ENCODE assay signal across 31 cellular contexts in the genomic region with DNA sequence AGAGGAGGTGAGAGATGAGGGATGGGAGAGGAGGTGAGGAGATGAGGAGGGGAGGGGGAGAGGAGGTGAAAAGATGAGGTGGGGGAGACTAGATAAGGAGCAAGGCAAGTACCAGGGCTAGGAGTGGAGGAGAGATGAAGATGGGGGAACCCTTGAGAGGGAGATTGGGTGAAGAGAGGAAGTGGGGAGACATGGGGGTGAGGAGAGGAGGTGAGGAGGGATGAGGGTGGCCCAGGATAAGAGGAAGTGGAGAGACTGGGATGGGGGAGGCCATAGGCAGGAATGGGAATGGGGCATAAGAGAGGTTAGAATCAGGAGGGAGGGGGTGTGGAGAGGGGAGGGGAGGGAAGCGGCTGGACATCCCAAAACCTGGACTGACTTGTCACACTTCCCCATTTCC. TPM values are rescaled to one million over a fixed set of nuclear protein-coding genes. Genes with fewer than 3 reads are reported as not detected.
A peak's percentile ranks its signal among the peaks of the same experiment; 100 is the strongest.
DNase-seq lines count a peak whose midpoint lies in the region; ATAC-seq, FAIRE-seq and TF ChIP-seq lines count a peak whose summit lies in the region.
"Had no signal": no experiment of that assay in that cellular context is flagged by ENCODE, and none has a peak within 500 bp of the region (broad histone marks: within the 10 kb centered on the region; RNA-seq: fewer than 3 reads in every experiment).

No MANE protein-coding gene starts in this region.

- H3K4me3 ChIP-seq in A549 (no peak overlapping the region), Caco-2 (ENCODE audit: low read depth, low read length) (no peak overlapping the region), OCI-LY3 (ENCODE audit: low read length) (peak overlapping the region; percentile 54), mesenchymal stem cell (ENCODE audit: insufficient read depth in 1 of 2, low read depth in 1 of 2, low read length in 2 of 2) (no peak overlapping the region)
- H3K4me3 ChIP-seq: GM23338, SJSA1, skin epidermis, upper lobe of left lung had no signal

- peak overlapping the region; percentile 76 for H3K4me2 ChIP-seq in A549
- peak overlapping the region; percentile 69 for H3K4me2 ChIP-seq in OCI-LY3 (ENCODE audit: low read length)
- H3K4me2 ChIP-seq in mesenchymal stem cell (ENCODE audit: low read length, poor library complexity, severe bottlenecking): peak overlapping the region; percentile 31
- H3K4me2 ChIP-seq: GM23338 had no signal

- H2BK5ac ChIP-seq in mesenchymal stem cell (ENCODE audit: low read depth, low read length, poor library complexity, severe bottlenecking): no peak overlapping the region

- TF ChIP-seq CTCF in A549 (IDR thresholded peaks at IDR 0.05): no peak
- TF ChIP-seq CTCF in Caco-2 (IDR thresholded peaks at IDR 0.05; ENCODE audit: insufficient read depth in 1 of 2, low read depth in 1 of 2, low read length in 1 of 2, severe bottlenecking in 1 of 2, unreplicated experiment in 1 of 2): no peak
- no peak for TF ChIP-seq CTCF in OCI-LY3 (IDR thresholded peaks at IDR 0.05; ENCODE audit: low read depth, low read length)
- no peak for TF ChIP-seq CTCF in HFFc6 (IDR thresholded peaks at IDR 0.05)

- no peaks in the 10 kb centered on the region for H4K20me1 ChIP-seq in OCI-LY3 (ENCODE audit: insufficient read depth, low read length)

- no peaks in the 10 kb centered on the region for H3K27me3 ChIP-seq in Caco-2 (replicated peaks; ENCODE audit: control insufficient read depth, insufficient read depth, low read length)
- no peaks in the 10 kb centered on the region for H3K27me3 ChIP-seq in OCI-LY3 (ENCODE audit: low read depth, low read length)
- H3K27me3 ChIP-seq in mesenchymal stem cell (ENCODE audit: control insufficient read depth in 1 of 2, insufficient read depth in 1 of 2, low read length in 2 of 2): peaks cover 0 to 49% of the 10 kb centered on the region in 2 experiments

- peaks cover 7% of the 10 kb centered on the region for H3K4me1 Mint-ChIP-seq in Caco-2 (ENCODE audit: low read depth, unreplicated experiment)
- peaks cover 16% of the 10 kb centered on the region for H3K4me1 Mint-ChIP-seq in HFFc6 (ENCODE audit: low read depth)
- H3K4me1 Mint-ChIP-seq: GM23338 had no signal

- intact Hi-C loops in Caco-2 (cut with micrococcal nuclease; ENCODE audit: unreplicated experiment): loop anchor here (1.0 to 2.0 kb wide), 3 partner anchors 45 to 102 kb away; a partner anchor contains a TSS

- H4K8ac ChIP-seq in mesenchymal stem cell (ENCODE audit: low read length): no peak overlapping the region

- H3K79me2 ChIP-seq in OCI-LY3 (ENCODE audit: low read length): no peaks in the 10 kb centered on the region

- no peak overlapping the region for H2BK15ac ChIP-seq in mesenchymal stem cell (ENCODE audit: low read depth, poor library complexity, severe bottlenecking)

- H3K36me3 ChIP-seq in Caco-2 (ENCODE audit: control insufficient read depth, insufficient read depth, low read length): no peaks in the 10 kb centered on the region
- H3K36me3 ChIP-seq in OCI-LY3 (replicated peaks; ENCODE audit: low read depth, low read length): no peaks in the 10 kb centered on the region
- peaks cover 0 to 10% of the 10 kb centered on the region in 2 experiments for H3K36me3 ChIP-seq in mesenchymal stem cell (ENCODE audit: control insufficient read depth in 1 of 2, insufficient read depth in 2 of 2, low read depth in 1 of 2, low read length in 2 of 2)
- H3K36me3 ChIP-seq: SJSA1, upper lobe of left lung had no signal

- H3K18ac ChIP-seq in mesenchymal stem cell (ENCODE audit: low read depth in 1 of 2, low read length in 2 of 2): no peak overlapping the region

- peaks cover 19% of the 10 kb centered on the region for H3K9me3 Mint-ChIP-seq in Caco-2 (ENCODE audit: unreplicated experiment)
- no peaks in the 10 kb centered on the region; the same call in 1 of the 2 replicates for H3K9me3 Mint-ChIP-seq in HFFc6
- H3K9me3 Mint-ChIP-seq: activated naive CD4-positive, alpha-beta T cell treated with anti-CD3 and anti-CD28 coated beads, Interleukin-2, amount 10 ng/mL, durations not matched to agents 7 days and 5 days; natural killer cell; T-helper 1 cell treated with Interleukin-12 subunit alpha and Interleukin-12 subunit beta and Interleukin-4 antibody, amounts not matched to agents 30 μg/mL and 1 μg/mL, for 36 hours had no signal

- H3K27ac ChIP-seq in A549 (peak overlapping the region; percentile 30 to 73; a peak in 4 of 6 replicates), OCI-LY3 (ENCODE audit: low read length) (peak overlapping the region; percentile 88), mesenchymal stem cell (ENCODE audit: low read length, poor library complexity, severe bottlenecking) (peak overlapping the region; percentile 77)
- H3K27ac ChIP-seq: epithelial cell of prostate, SJSA1, skin epidermis, upper lobe of left lung had no signal

- H3K4me1 ChIP-seq in A549: peaks cover 16% of the 10 kb centered on the region
- H3K4me1 ChIP-seq in Caco-2: peaks cover 21% of the 10 kb centered on the region
- peaks cover 25% of the 10 kb centered on the region for H3K4me1 ChIP-seq in OCI-LY3 (ENCODE audit: low read length)
- peaks cover 12% of the 10 kb centered on the region for H3K4me1 ChIP-seq in mesenchymal stem cell (ENCODE audit: control insufficient read depth, insufficient read depth, low read depth, low read length)
- H3K4me1 ChIP-seq: SJSA1, upper lobe of left lung had no signal

- peak overlapping the region; percentile 72 for H3K9ac ChIP-seq in OCI-LY3 (ENCODE audit: low read length)
- peak overlapping the region; percentile 55 for H3K9ac ChIP-seq in mesenchymal stem cell (ENCODE audit: low read length)

- H2BK12ac ChIP-seq in mesenchymal stem cell (ENCODE audit: low read length in 2 of 2): no peak overlapping the region

- no peak for TF ChIP-seq RAD21 in A549 (conservative IDR thresholded peaks at IDR 0.05 in 1 of 2, IDR thresholded peaks at IDR 0.05 in 1 of 2)

- no peak for TF ChIP-seq EP300 in A549 (IDR thresholded peaks at IDR 0.05)

- H3K4me3 Mint-ChIP-seq in Caco-2 (ENCODE audit: unreplicated experiment) (peak overlapping the region; percentile 28), HFFc6 (no peak overlapping the region; the same call in 1 of the 2 replicates)
- H3K4me3 Mint-ChIP-seq: activated naive CD4-positive, alpha-beta T cell treated with anti-CD3 and anti-CD28 coated beads, Interleukin-2, amount 10 ng/mL, durations not matched to agents 7 days and 5 days; GM23338; mesothelial cell of epicardium; natural killer cell; T-helper 1 cell treated with Interleukin-12 subunit alpha and Interleukin-12 subunit beta and Interleukin-4 antibody, amounts not matched to agents 30 μg/mL and 1 μg/mL, for 36 hours had no signal

- H3K9me3 ChIP-seq in A549: no peaks in the 10 kb centered on the region
- no peaks in the 10 kb centered on the region for H3K9me3 ChIP-seq in Caco-2
- no peaks in the 10 kb centered on the region for H3K9me3 ChIP-seq in OCI-LY3 (ENCODE audit: insufficient read depth, low read length)
- H3K9me3 ChIP-seq in mesenchymal stem cell (ENCODE audit: control insufficient read depth, low read length): no peaks in the 10 kb centered on the region
- H3K9me3 ChIP-seq: SJSA1, upper lobe of left lung had no signal

- H3K27me3 Mint-ChIP-seq in Caco-2 (ENCODE audit: insufficient read depth, unreplicated experiment) (no peaks in the 10 kb centered on the region), HFFc6 (ENCODE audit: insufficient read depth) (peaks cover 19% of the 10 kb centered on the region)

- H3K23ac ChIP-seq in mesenchymal stem cell (ENCODE audit: low read length in 2 of 2): no peak overlapping the region

- BruUV-seq in Caco-2 (replicated peaks; lab: Mats Ljungman, UMichigan): no TSS peak

- no peak for TF ChIP-seq POLR2A in A549 (IDR thresholded peaks at IDR 0.05; ENCODE audit: low read length)

- H2BK120ac ChIP-seq in mesenchymal stem cell (ENCODE audit: low read depth, low read length): no peak overlapping the region

- no peak overlapping the region for H3K14ac ChIP-seq in mesenchymal stem cell (ENCODE audit: low read length in 2 of 2)

- peak overlapping the region; percentile 16 for H2AK5ac ChIP-seq in mesenchymal stem cell (ENCODE audit: low read length, severe bottlenecking)

- H2AFZ ChIP-seq in OCI-LY3 (ENCODE audit: low read depth, low read length): no peak overlapping the region
- no peak overlapping the region for H2AFZ ChIP-seq in mesenchymal stem cell (ENCODE audit: low read depth, low read length)
- H2AFZ ChIP-seq: GM23338 had no signal

- H3K27ac Mint-ChIP-seq in Caco-2 (ENCODE audit: unreplicated experiment) (peak overlapping the region; percentile 48), HFFc6 (no peak overlapping the region)
- H3K27ac Mint-ChIP-seq: GM23338; natural killer cell; T-helper 1 cell treated with Interleukin-12 subunit alpha and Interleukin-12 subunit beta and Interleukin-4 antibody, amounts not matched to agents 30 μg/mL and 1 μg/mL, for 36 hours had no signal

- POLR2A ChIA-PET in A549 (lab: Yijun Ruan, JAX) (interaction anchor here (1.5 to 2.0 kb wide), 2 partner anchors 75 to 84 kb away, joined by 6 to 7 read pairs; a partner anchor contains a TSS), Caco-2 (lab: Charles Lee) (no interaction called here)

- WGBS in A549 (ENCODE audit: missing lambda C conversion rate): 85% methylated on average over 1 of the region's 1 CpG
- no CpG with 5 or more reads among the region's 1 CpG for WGBS in mesenchymal stem cell

- H3K79me1 ChIP-seq in mesenchymal stem cell (replicated peaks; ENCODE audit: low read length, poor library complexity, severe bottlenecking): no peaks in the 10 kb centered on the region

- H3K4ac ChIP-seq in mesenchymal stem cell (ENCODE audit: low read depth in 1 of 2, low read length in 2 of 2): no peak overlapping the region

- H3K36me3 Mint-ChIP-seq in Caco-2 (ENCODE audit: insufficient read depth, unreplicated experiment) (no peaks in the 10 kb centered on the region), HFFc6 (ENCODE audit: low read depth) (no peaks in the 10 kb centered on the region)
- H3K36me3 Mint-ChIP-seq: activated naive CD4-positive, alpha-beta T cell treated with anti-CD3 and anti-CD28 coated beads, Interleukin-2, amount 10 ng/mL, durations not matched to agents 7 days and 5 days; CD14-positive monocyte; mesothelial cell of epicardium; natural killer cell had no signal

- no peak; a peak in 1 of 6 replicates for ATAC-seq in A549
- ATAC-seq: GM23338, left ventricle myocardium superior, natural killer cell had no signal

- no peak for FAIRE-seq in A549 (lab: Jason Lieb, UNC)
- FAIRE-seq: colon had no signal

- no peak overlapping the region for H4K91ac ChIP-seq in mesenchymal stem cell (ENCODE audit: low read length)

- no peak for DNase-seq in A549 (ENCODE audit: low read depth in 1 of 2, low spot score in 1 of 2)
- no peak for DNase-seq in Caco-2
- DNase-seq in mesenchymal stem cell: no peak
- DNase-seq in HFFc6: no peak
- no peak for DNase-seq in NCI-H748 treated with DMSO at 0.1 percent for 48 hours (lab: John Stamatoyannopoulos, UW)
- no peak for DNase-seq in middle frontal gyrus (ENCODE audit: extremely low spot score, low spot score)
- DNase-seq: activated CD4-positive, alpha-beta T cell treated with anti-CD3 and anti-CD28 coated beads for 1 hour; activated CD8-positive, alpha-beta memory T cell treated with anti-CD3 and anti-CD28 coated beads for 24 hours; effector CD8-positive, alpha-beta T cell; left ventricle myocardium superior; natural killer cell; NCI-H1105 treated with DMSO at 0.1 percent for 48 hours; NCI-H2029 treated with DMSO at 0.1 percent for 48 hours; NCI-H2227 treated with DMSO at 0.1 percent for 48 hours had no signal

- CTCF ChIA-PET in A549 (lab: Yijun Ruan, JAX) (interaction anchor here (1.2 to 7.5 kb wide), 16 partner anchors 10 to 107 kb away, joined by 4 to 175 read pairs (median 22); a partner anchor contains a TSS), Caco-2 (lab: Charles Lee) (interaction anchor here (0.7 to 1.2 kb wide), 2 partner anchors 36 to 84 kb away, joined by 4 to 7 read pairs; a partner anchor contains a TSS)

RNA-seq across cellular contexts. Expression of a gene that starts 16.7 kb away (rescaled TPM):
- polyA plus RNA-seq in A549 (2011; rRNA removed) (52.8 and 54.0 TPM in 2 replicates), A549 (2017; fragmentation: RNase III; extraction: RNeasy Plus Mini Kit Qiagen cat#74134 plus additional on column Dnase treatment) (140 to 147 TPM (median 147 TPM) in 3 replicates)
- polyA plus RNA-seq in A549 (2012; cell fraction: cytosol; rRNA removed): 105 and 143 TPM in 2 replicates
- polyA plus RNA-seq in A549 (2012; cell fraction: nucleus; rRNA removed): 127 and 152 TPM in 2 replicates
- 13.3 and 17.9 TPM in 2 replicates for polyA minus RNA-seq in A549 (2011; rRNA and poly(A)+ RNA removed)
- total RNA-seq in Caco-2 (2022): 42.9 and 46.3 TPM in 2 replicates
- 104 TPM for polyA plus RNA-seq in mesenchymal stem cell (2013, experiment 1 of 2)
- polyA plus RNA-seq in mesenchymal stem cell (2013, experiment 2 of 2): 102 TPM
- total RNA-seq in HFFc6 (2021; fragmentation: NEBNext Ultra II Directional; extraction: Animal tissue kit (Norgen Biotek cat#: 25700)): 100 to 1,000 TPM in 2 of 6 experiments, 10 to 100 TPM in 4; 49.1 to 113 (median 55.2) TPM

RNA-seq across cellular contexts. Expression of a gene that starts 17.0 kb away (rescaled TPM):
- polyA plus RNA-seq in A549 (2011; rRNA removed) (0.57 and 1.1 TPM in 2 replicates), A549 (2017; fragmentation: RNase III; extraction: RNeasy Plus Mini Kit Qiagen cat#74134 plus additional on column Dnase treatment) (1.5 to 2.5 TPM (median 1.7 TPM) in 3 replicates)
- polyA plus RNA-seq in A549 (2012; cell fraction: cytosol; rRNA removed): 1.2 and 1.5 TPM in 2 replicates
- polyA plus RNA-seq in A549 (2012; cell fraction: nucleus; rRNA removed): 1.7 and 2.0 TPM in 2 replicates
- 0.91 and 1.4 TPM in 2 replicates for polyA minus RNA-seq in A549 (2011; rRNA and poly(A)+ RNA removed)
- total RNA-seq in Caco-2 (2022): 1.4 and 1.5 TPM in 2 replicates
- 1.0 TPM for polyA plus RNA-seq in mesenchymal stem cell (2013, experiment 1 of 2)
- polyA plus RNA-seq in mesenchymal stem cell (2013, experiment 2 of 2): 0.88 TPM
- total RNA-seq in HFFc6 (2021; fragmentation: NEBNext Ultra II Directional; extraction: Animal tissue kit (Norgen Biotek cat#: 25700)): 1 to 10 TPM in 1 of 6 experiments, under 1 TPM in 4, not detected in 1; 0.16 to 1.5 (median 0.28) TPM
- total RNA-seq: SJSA1, subcutaneous adipose tissue had no signal

RNA-seq across cellular contexts. Expression of a gene that starts 26.9 kb away (rescaled TPM):
- polyA plus RNA-seq in A549 (2011; rRNA removed) (0.03 TPM in 1 of 2 replicates, not detected in the other), A549 (2017; fragmentation: RNase III; extraction: RNeasy Plus Mini Kit Qiagen cat#74134 plus additional on column Dnase treatment) (0.03 to 0.10 TPM in 2 of 3 replicates, not detected in the other)
- 0.07 TPM in 1 of 2 replicates, not detected in the other for polyA plus RNA-seq in A549 (2012; cell fraction: cytosol; rRNA removed)
- 0.01 TPM in 1 of 2 replicates, not detected in the other for polyA plus RNA-seq in A549 (2012; cell fraction: nucleus; rRNA removed)
- polyA minus RNA-seq in A549 (2011; rRNA and poly(A)+ RNA removed): not detected in 2 replicates
- 0.91 and 1.6 TPM in 2 replicates for total RNA-seq in Caco-2 (2022)
- not detected for polyA plus RNA-seq in mesenchymal stem cell (2013, experiment 1 of 2)
- polyA plus RNA-seq in mesenchymal stem cell (2013, experiment 2 of 2): not detected
- total RNA-seq in HFFc6 (2021; fragmentation: NEBNext Ultra II Directional; extraction: Animal tissue kit (Norgen Biotek cat#: 25700)): not detected
- total RNA-seq: Daoy, M059J, osteocyte, SJSA1, subcutaneous adipose tissue had no signal
- polyA plus RNA-seq: AG04450, CD14-positive monocyte had no signal

RNA-seq across cellular contexts. Expression of a gene that starts 40.9 kb away (rescaled TPM):
- not detected in 2 replicates for polyA plus RNA-seq in A549 (2011; rRNA removed)
- polyA plus RNA-seq in A549 (2012; cell fraction: cytosol; rRNA removed): 0.32 and 0.40 TPM in 2 replicates
- 0.53 and 1.8 TPM in 2 replicates for polyA plus RNA-seq in A549 (2012; cell fraction: nucleus; rRNA removed)
- 0.03 to 0.54 TPM (median 0.12 TPM) in 3 replicates for polyA plus RNA-seq in A549 (2017; fragmentation: RNase III; extraction: RNeasy Plus Mini Kit Qiagen cat#74134 plus additional on column Dnase treatment)
- not detected in 2 replicates for polyA minus RNA-seq in A549 (2011; rRNA and poly(A)+ RNA removed)
- 0.50 and 0.51 TPM in 2 replicates for total RNA-seq in Caco-2 (2022)
- not detected for polyA plus RNA-seq in mesenchymal stem cell (2013, experiment 1 of 2)
- not detected for polyA plus RNA-seq in mesenchymal stem cell (2013, experiment 2 of 2)
- total RNA-seq in HFFc6 (2021; fragmentation: NEBNext Ultra II Directional; extraction: Animal tissue kit (Norgen Biotek cat#: 25700)): not detected
- total RNA-seq: Daoy, left ventricle myocardium superior, M059J, osteocyte, renal cortical epithelial cell, SJSA1, subcutaneous adipose tissue had no signal
- polyA plus RNA-seq: AG04450 had no signal

RNA-seq across cellular contexts. Expression of a gene that starts 51.4 kb away (rescaled TPM):
- polyA plus RNA-seq in A549 (2011; rRNA removed) (19.3 and 24.2 TPM in 2 replicates), A549 (2017; fragmentation: RNase III; extraction: RNeasy Plus Mini Kit Qiagen cat#74134 plus additional on column Dnase treatment) (55.5 to 62.4 TPM (median 61.7 TPM) in 3 replicates)
- polyA plus RNA-seq in A549 (2012; cell fraction: cytosol; rRNA removed): 113 and 164 TPM in 2 replicates
- polyA plus RNA-seq in A549 (2012; cell fraction: nucleus; rRNA removed): 81.5 and 129 TPM in 2 replicates
- 4.8 and 5.6 TPM in 2 replicates for polyA minus RNA-seq in A549 (2011; rRNA and poly(A)+ RNA removed)
- 27.7 and 27.9 TPM in 2 replicates for total RNA-seq in Caco-2 (2022)
- 29.7 TPM for polyA plus RNA-seq in mesenchymal stem cell (2013, experiment 1 of 2)
- 30.2 TPM for polyA plus RNA-seq in mesenchymal stem cell (2013, experiment 2 of 2)
- 10 to 100 TPM; 62.7 to 86.3 (median 72.8) TPM for total RNA-seq in HFFc6 (2021; fragmentation: NEBNext Ultra II Directional; extraction: Animal tissue kit (Norgen Biotek cat#: 25700))
